ENCODE assay signal across 8 cellular contexts in genomic region chr12:12561305-12562015, GRCh38. TPM values are rescaled to one million over a fixed set of nuclear protein-coding genes. Genes with fewer than 3 reads are reported as not detected.
DNase-seq lines count a peak whose midpoint lies in the region; ATAC-seq and TF ChIP-seq lines count a peak whose summit lies in the region.

No MANE protein-coding gene starts in this region.

- H3K4me3 ChIP-seq in AG10803 (ENCODE audit: low read length) (peak overlapping the region; percentile 87), urinary bladder (ENCODE audit: low read depth, low read length) (peak overlapping the region; percentile 100)

- intact Hi-C loops in Right ventricle myocardium inferior (cut with DNase I): loop anchor here (2.0 to 5.0 kb wide), 8 partner anchors 27 to 1844 kb away; partner anchors contain the start of gene GPR19

- H3K27ac ChIP-seq in urinary bladder (ENCODE audit: low read depth): peak overlapping the region; percentile 100

- H3K36me3 Mint-ChIP-seq in activated naive CD8-positive, alpha-beta T cell: no peaks in the 10 kb centered on the region

- H3K27ac Mint-ChIP-seq in activated naive CD8-positive, alpha-beta T cell: peak overlapping the region; percentile 95

- H3K4me1 Mint-ChIP-seq in activated naive CD8-positive, alpha-beta T cell (ENCODE audit: low read depth): peaks cover 46% of the 10 kb centered on the region

- in situ Hi-C loops in SK-MEL-5 (cut with HindIII; ENCODE audit: low pct_unique_long_range_greater_than_20kb, low sequenced_read_pairs): no loop called here

- no peaks in the 10 kb centered on the region for H3K27me3 Mint-ChIP-seq in activated naive CD8-positive, alpha-beta T cell

- H3K4me3 Mint-ChIP-seq in activated naive CD8-positive, alpha-beta T cell: peak overlapping the region; percentile 92

- ATAC-seq in Right ventricle myocardium inferior: peak; percentile 36
- ATAC-seq in GM19463 (IDR thresholded peaks at IDR 0.05; ENCODE audit: unreplicated experiment): no peak

- peak; percentile 54 for DNase-seq in AG10803 (ENCODE audit: low read depth)
- peak; percentile 51 for DNase-seq in HCEC 1CT
- peak; percentile 26 for DNase-seq in SK-MEL-5 (ENCODE audit: low read depth, low spot score)
- DNase-seq in Right ventricle myocardium inferior (ENCODE audit: missing footprints): peak; percentile 84
- peak; percentile 45 for DNase-seq in occipital lobe (lab: John Stamatoyannopoulos, UW)

- H3K9me3 Mint-ChIP-seq in activated naive CD8-positive, alpha-beta T cell (ENCODE audit: low read depth): no peaks in the 10 kb centered on the region

- no peaks in the 10 kb centered on the region for H3K36me3 ChIP-seq in urinary bladder (ENCODE audit: insufficient read depth)

- no peak for TF ChIP-seq CTCF in AG10803 (conservative IDR thresholded peaks at IDR 0.05; ENCODE audit: low read length)

- under 1% methylated on average over 60 of the region's 60 CpGs for WGBS in urinary bladder

- no peaks in the 10 kb centered on the region for H3K4me1 ChIP-seq in urinary bladder (ENCODE audit: insufficient read depth)

RNA-seq across cellular contexts. Expression of gene DUSP16, which starts 1.2 kb away (rescaled TPM):
- 13.9 and 15.1 TPM in 2 replicates for total RNA-seq in SK-MEL-5 (2014; rRNA removed; shearing (Covaris generic))
- polyA plus RNA-seq in SK-MEL-5 (2015; cell fraction: cytosol; rRNA removed): 14.1 and 18.8 TPM in 2 replicates
- 5.1 and 6.1 TPM in 2 replicates for polyA plus RNA-seq in SK-MEL-5 (2015; cell fraction: nucleus; rRNA removed)
- total RNA-seq in Right ventricle myocardium inferior: 11.6 TPM
- total RNA-seq in occipital lobe: 10.0 TPM
- 31.8 TPM for total RNA-seq in urinary bladder
- polyA plus RNA-seq in urinary bladder: 11.1 TPM

RNA-seq across cellular contexts. Expression of gene CREBL2, which starts 50.2 kb away (rescaled TPM):
- 71.3 and 72.5 TPM in 2 replicates for total RNA-seq in SK-MEL-5 (2014; rRNA removed; shearing (Covaris generic))
- polyA plus RNA-seq in SK-MEL-5 (2015; cell fraction: cytosol; rRNA removed): 35.7 and 46.6 TPM in 2 replicates
- 10.1 and 10.8 TPM in 2 replicates for polyA plus RNA-seq in SK-MEL-5 (2015; cell fraction: nucleus; rRNA removed)
- total RNA-seq in Right ventricle myocardium inferior: 15.9 TPM
- 48.0 TPM for total RNA-seq in occipital lobe
- total RNA-seq in urinary bladder: 39.0 TPM
- polyA plus RNA-seq in urinary bladder: 29.7 TPM

Comparison
In these comparisons a context has a peak if more than half of its experiments do, and no peak if none do; other contexts are left out.
1. DNase-seq: peak in every context shown above with its lines; median percentile 84 in Right ventricle myocardium inferior; 54 in AG10803; 51 in HCEC 1CT; 45 in occipital lobe; 26 in SK-MEL-5.